ENCODE assay signal across 7 cellular contexts in the genomic region with DNA sequence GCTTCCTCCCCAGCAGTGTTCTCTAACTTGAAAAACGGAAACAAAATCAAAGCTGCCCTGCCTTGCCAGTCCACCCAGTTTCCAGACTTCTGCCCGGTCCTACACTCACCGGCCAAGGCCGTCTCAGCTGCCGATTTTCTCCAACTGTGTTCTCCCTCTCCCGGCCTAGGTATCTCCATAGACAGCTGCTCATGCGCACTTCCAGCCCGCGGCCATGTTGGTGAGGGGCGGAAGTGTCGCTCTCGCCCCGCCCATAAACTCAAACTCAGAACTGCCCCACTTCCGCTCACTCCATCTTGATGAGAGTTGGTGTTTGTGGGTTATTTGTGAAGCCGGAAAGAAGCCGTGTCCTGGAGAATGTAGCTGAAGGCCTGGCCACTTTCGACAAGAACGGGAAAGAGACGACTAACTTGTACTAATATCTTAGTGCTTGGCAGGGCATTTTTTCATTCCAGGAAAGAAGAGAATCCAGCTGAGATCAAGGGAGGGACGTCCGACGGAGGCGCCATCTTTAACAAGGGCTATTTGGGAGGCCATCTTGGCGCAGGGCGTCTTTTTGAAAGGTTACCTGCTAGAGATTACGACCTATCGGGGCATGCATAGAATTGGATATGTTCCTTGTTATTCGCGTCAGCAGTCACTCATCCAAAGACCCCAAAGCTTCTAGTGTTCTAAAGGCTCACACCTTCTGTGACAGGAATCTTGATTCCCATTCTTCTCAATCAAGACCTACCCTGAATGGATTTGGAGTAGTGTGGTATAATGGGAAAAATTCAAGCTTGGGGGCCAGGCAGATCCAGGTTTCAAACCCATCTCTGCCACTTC. TPM values are rescaled to one million over a fixed set of nuclear protein-coding genes. Genes with fewer than 3 reads are reported as not detected.
DNase-seq lines count a peak whose midpoint lies in the region; ATAC-seq, FAIRE-seq and TF ChIP-seq lines count a peak whose summit lies in the region.

TSS of gene USF1 (minus strand) at position 229 of the 825 bp plus-strand sequence. CDS start 2,702 bp downstream, outside the sequence.

- DNase-seq in GM18507 (ENCODE audit: extremely low spot score, insufficient read length, low read depth) (no peak), NCI-H2029 treated with DMSO at 0.1 percent for 48 hours (lab: John Stamatoyannopoulos, UW) (peak; percentile 92), T-helper 9 cell (peak; percentile 84), astrocyte of the cerebellum (ENCODE audit: low read depth) (peak; percentile 91), hepatocyte (ENCODE audit: low spot score) (peak; percentile 98), retina (peak; percentile 100)

- peak within 1 kb of the TSS; percentile 88 for H3K4me2 ChIP-seq in hepatocyte

- H4K20me1 ChIP-seq in hepatocyte (ENCODE audit: insufficient read depth, poor library complexity, severe bottlenecking), result no peaks in the 10 kb centered on the region

- H3K36me3 ChIP-seq in hepatocyte (replicated peaks; ENCODE audit: insufficient read depth, low read depth), result no peaks in the 10 kb centered on the region

- peak; percentile 94 for FAIRE-seq in GM18507 (lab: Jason Lieb, UNC)

- H2AFZ ChIP-seq in hepatocyte, result peak within 1 kb of the TSS; percentile 15

- WGBS in hepatocyte (ENCODE audit: low lambda C conversion rate, missing lambda C conversion rate), result under 1% methylated on average over 29 of the region's 29 CpGs

- no peak for TF ChIP-seq CTCF in astrocyte of the cerebellum (IDR thresholded peaks at IDR 0.05; ENCODE audit: low read depth, low read length, missing control alignments)
- TF ChIP-seq CTCF in hepatocyte (IDR thresholded peaks at IDR 0.05; ENCODE audit: poor library complexity), result no peak

- H3K9me3 ChIP-seq in hepatocyte (ENCODE audit: low read depth), result peaks cover 7% of the 10 kb centered on the region

- peaks cover 25% of the 10 kb centered on the region for H3K79me2 ChIP-seq in hepatocyte

- H3K4me3 ChIP-seq in astrocyte of the cerebellum (ENCODE audit: low read depth, low read length) (peak within 1 kb of the TSS; percentile 90), hepatocyte (peak within 1 kb of the TSS; percentile 49)

- H3K4me1 ChIP-seq in hepatocyte (ENCODE audit: insufficient read depth), result peaks cover 10% of the 10 kb centered on the region

- in situ Hi-C loops in astrocyte of the cerebellum (cut with HindIII; ENCODE audit: low sequenced_read_pairs), result loop anchor here (5.0 to 10.0 kb wide), 2 partner anchors 51 to 99 kb away; partner anchors contain the start of gene KLHDC9

- ATAC-seq in HG02981 (IDR thresholded peaks at IDR 0.05; ENCODE audit: unreplicated experiment), result peak; percentile 43

- peak within 1 kb of the TSS; percentile 95 for H3K27ac ChIP-seq in hepatocyte

- H3K9me2 ChIP-seq in hepatocyte (replicated peaks; ENCODE audit: insufficient read depth), result no peaks in the 10 kb centered on the region

- H3K27me3 ChIP-seq in hepatocyte, result no peaks in the 10 kb centered on the region

RNA-seq across cellular contexts. Expression of gene USF1, which starts in this region (rescaled TPM):
- 62.1 and 85.1 TPM in 2 replicates for total RNA-seq in hepatocyte
- polyA plus RNA-seq in hepatocyte, result 11.9 and 23.2 TPM in 2 replicates
